8 cellular contexts compared by ENCODE assay signal in genomic region chr3:42772670-42773408, GRCh38.
DNase-seq lines count a peak whose midpoint lies in the region; ATAC-seq and TF ChIP-seq lines count a peak whose summit lies in the region.

Gene CCDC13, minus strand, starts transcription at chr3:42773253. Its CDS starts 14,908 bp downstream, at chr3:42758345.

- H3K27ac ChIP-seq in neutrophil (peak within 1 kb of the TSS; percentile 99), subcutaneous abdominal adipose tissue (ENCODE audit: low read depth, low read length) (no peak within 1 kb of the TSS)

- in situ Hi-C loops in KBM-7 (cut with MboI; ENCODE audit: low pct_unique_long_range_greater_than_20kb, low sequenced_read_pairs), result no loop called here

- DNase-seq in DMS53 treated with DMSO at 0.1 percent for 48 hours (lab: John Stamatoyannopoulos, UW; ENCODE audit: unreplicated experiment) (peak; percentile 60), KBM-7 (peak; percentile 95), SIG-M5 (lab: John Stamatoyannopoulos, UW) (peak; percentile 64), globus pallidus (ENCODE audit: low spot score) (peak; percentile 89)
- peak; percentile 55 to 72 (median 62) for DNase-seq in activated naive CD4-positive, alpha-beta T cell (lab: John Stamatoyannopoulos, UW)

- peak; percentile 98 for ATAC-seq in GM21529 (IDR thresholded peaks at IDR 0.05; ENCODE audit: unreplicated experiment)

- peak within 1 kb of the TSS in 4 of 5 donors; percentile 52 to 84 (median 72) for H3K9ac ChIP-seq in subcutaneous abdominal adipose tissue (ENCODE audit: low read length in 5 of 5)

- H3K27me3 ChIP-seq in neutrophil (no peaks in the 10 kb centered on the region), subcutaneous abdominal adipose tissue (ENCODE audit: control insufficient read depth in 5 of 5, insufficient read depth in 4 of 5, low read length in 5 of 5) (no peaks in the 10 kb centered on the region)

- H3K9me3 ChIP-seq in neutrophil, result no peaks in the 10 kb centered on the region
- no peaks in the 10 kb centered on the region for H3K9me3 ChIP-seq in subcutaneous abdominal adipose tissue (ENCODE audit: control insufficient read depth in 5 of 5, low read length in 5 of 5)

- H3K36me3 ChIP-seq in neutrophil (no peaks in the 10 kb centered on the region), subcutaneous abdominal adipose tissue (ENCODE audit: control insufficient read depth in 5 of 5, insufficient read depth in 5 of 5, low read length in 5 of 5) (no peaks in the 10 kb centered on the region)

- H3K4me3 ChIP-seq in neutrophil (ENCODE audit: low read depth in 1 of 2, low read length in 1 of 2) (peak within 1 kb of the TSS; percentile 68 to 75), subcutaneous abdominal adipose tissue (ENCODE audit: low read depth in 1 of 5, low read length in 5 of 5) (peak within 1 kb of the TSS; percentile 56 to 77 (median 68))

- no peak for TF ChIP-seq CTCF in neutrophil (IDR thresholded peaks at IDR 0.05)

- H3K4me1 ChIP-seq in neutrophil (ENCODE audit: control insufficient read depth in 1 of 2, insufficient read depth in 1 of 2, low read depth in 1 of 2, low read length in 1 of 2), result peaks cover 23 to 26% of the 10 kb centered on the region in 2 experiments
- H3K4me1 ChIP-seq in subcutaneous abdominal adipose tissue (ENCODE audit: control insufficient read depth in 5 of 5, insufficient read depth in 5 of 5, low read length in 5 of 5), result peaks cover 0 to 14% (median 13%) of the 10 kb centered on the region in 5 donors
